8 cellular contexts compared by ENCODE assay signal in the genomic region with DNA sequence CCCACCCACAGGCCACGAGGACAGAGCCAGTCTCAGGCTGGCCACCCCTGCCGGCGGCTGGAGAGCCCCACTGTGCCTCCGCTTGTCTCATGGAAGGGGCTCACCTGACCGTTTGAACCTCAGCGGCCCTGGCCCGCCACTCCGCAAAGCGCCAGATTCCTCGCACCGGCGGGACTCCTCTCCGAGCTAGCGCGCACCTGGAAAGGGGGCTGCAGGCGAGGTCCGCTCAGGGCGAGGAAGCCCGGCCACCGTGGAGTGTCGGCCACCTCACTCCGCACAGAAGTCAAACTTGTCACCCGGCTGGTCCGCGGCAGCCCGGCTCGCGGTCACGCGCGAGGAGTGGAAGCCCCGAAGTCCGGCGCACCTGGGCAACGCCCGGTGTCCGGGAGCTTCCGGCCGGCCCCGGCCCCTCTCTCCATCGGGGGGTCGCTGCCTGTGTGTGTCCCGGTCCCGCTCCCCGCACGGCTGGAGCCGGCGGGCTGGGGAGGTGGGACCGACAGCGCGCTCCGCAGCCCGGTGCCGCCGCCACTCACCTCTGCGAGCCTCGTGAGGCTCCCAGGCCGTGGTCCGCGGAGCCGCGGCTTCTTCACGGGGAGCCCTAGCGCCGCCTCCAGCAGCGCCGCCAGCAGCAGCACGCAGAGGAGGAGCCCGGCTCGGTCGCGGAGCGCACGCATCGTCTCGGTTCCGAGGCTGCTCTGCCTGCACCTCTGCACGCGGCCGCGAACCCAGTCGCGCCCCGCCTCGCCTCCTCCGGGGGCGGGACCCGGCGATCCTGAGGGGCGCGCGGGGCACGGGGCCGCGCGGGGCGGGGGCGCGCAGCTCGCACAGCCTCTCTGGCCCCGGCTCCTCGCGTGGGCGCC. TPM values are rescaled to one million over a fixed set of nuclear protein-coding genes. Genes with fewer than 3 reads are reported as not detected.
DNase-seq lines count a peak whose midpoint lies in the region; TF ChIP-seq lines count a peak whose summit lies in the region.

TSS of gene ISM2 (minus strand) at position 697 of the 860 bp plus-strand sequence. CDS start at position 674, 23 bp downstream.

- H3K4me1 ChIP-seq in HAP-1 (peaks cover 3% of the 10 kb centered on the region; the same call in 1 of the 2 replicates), thyroid gland (peaks cover 11 to 14% of the 10 kb centered on the region in 2 donors)

- peak within 1 kb of the TSS; percentile 56 for H3K4me3 ChIP-seq in GM06990 (replicated peaks; ENCODE audit: low read depth, low read length)
- H3K4me3 ChIP-seq in HAP-1, result peak within 1 kb of the TSS; percentile 41
- peak within 1 kb of the TSS; percentile 2 for H3K4me3 ChIP-seq in fibroblast of mammary gland (ENCODE audit: control insufficient read depth, low read depth, low read length)
- peak within 1 kb of the TSS; percentile 6 to 44 (median 33) for H3K4me3 ChIP-seq in thyroid gland (replicated peaks in 1 of 3)

- no peak within 1 kb of the TSS for H3K27ac ChIP-seq in thyroid gland

- no peak within 1 kb of the TSS for H3K27ac Mint-ChIP-seq in nephron progenitor cell

- in situ Hi-C loops in HAP-1 (cut with MboI; ENCODE audit: low sequenced_read_pairs), result no loop called here

- H3K36me3 ChIP-seq in GM06990 (ENCODE audit: control insufficient read depth, insufficient read depth, low read length) (no peaks in the 10 kb centered on the region), HAP-1 (replicated peaks) (no peaks in the 10 kb centered on the region), thyroid gland (no peaks in the 10 kb centered on the region)

- TF ChIP-seq CTCF in GM06990 (IDR thresholded peaks at IDR 0.05; ENCODE audit: insufficient read depth, low read length, poor library complexity, severe bottlenecking), result no peak
- TF ChIP-seq CTCF in fibroblast of mammary gland (conservative IDR thresholded peaks at IDR 0.05; ENCODE audit: control insufficient read depth, insufficient read depth, low read depth, low read length), result no peak
- TF ChIP-seq CTCF in nephron progenitor cell (IDR thresholded peaks at IDR 0.05), result no peak
- no peak for TF ChIP-seq CTCF in thyroid gland (IDR thresholded peaks at IDR 0.05)

- peak within 1 kb of the TSS; percentile 80 for H3K4me3 Mint-ChIP-seq in nephron progenitor cell

- H3K27me3 ChIP-seq in GM06990 (replicated peaks; ENCODE audit: control insufficient read depth, insufficient read depth, low read length) (peaks cover 5% of the 10 kb centered on the region; the same call in 1 of the 2 replicates), HAP-1 (ENCODE audit: low read depth) (peaks cover 5% of the 10 kb centered on the region; the same call in 1 of the 2 replicates), thyroid gland (no peaks in the 10 kb centered on the region)

- 1 to 5% methylated on average over 14 to 27 of the region's 104 CpGs for WGBS in thyroid gland, 2 donors

- H3K27me3 Mint-ChIP-seq in nephron progenitor cell (ENCODE audit: low read depth, poor library complexity), result peaks cover 63% of the 10 kb centered on the region

- intact Hi-C loops in thyroid gland (cut with DNase I), result no loop called here

- DNase-seq in GM06990 (ENCODE audit: extremely low read depth, insufficient read length), result peak; percentile 62
- peak; percentile 32 to 71 for DNase-seq in HAP-1 (ENCODE audit: low spot score in 2 of 2)
- peak; percentile 7 to 65 for DNase-seq in NCI-H1930 (lab: John Stamatoyannopoulos, UW)
- DNase-seq in activated T-cell treated with anti-CD3 and anti-CD28 coated beads for 24 hours (ENCODE audit: low read depth), result peak; percentile 28
- DNase-seq in fibroblast of mammary gland (ENCODE audit: low read depth), result peak; percentile 21
- DNase-seq in nephron progenitor cell, result peak; percentile 77
- DNase-seq in thyroid gland, result peak; percentile 47 to 48
- no peak for DNase-seq in GDM1 (lab: John Stamatoyannopoulos, UW)

- TF ChIP-seq POLR2A in thyroid gland (IDR thresholded peaks at IDR 0.05), result peak in 1 of 2 donors; percentile 24

- H3K4me1 Mint-ChIP-seq in nephron progenitor cell, result peaks cover 11% of the 10 kb centered on the region

- H3K9me3 ChIP-seq in HAP-1 (no peaks in the 10 kb centered on the region), thyroid gland (no peaks in the 10 kb centered on the region)

- peaks cover 4% of the 10 kb centered on the region for H3K36me3 Mint-ChIP-seq in nephron progenitor cell (ENCODE audit: low read depth)

- H3K9me3 Mint-ChIP-seq in nephron progenitor cell, result peaks cover 8% of the 10 kb centered on the region

RNA-seq across cellular contexts. Expression of gene ISM2, which starts in this region (rescaled TPM):
- not detected for total RNA-seq in thyroid gland

Comparison
In these comparisons a context has a peak if more than half of its experiments do, and no peak if none do; other contexts are left out.
1. Peak in DNase-seq and H3K4me3 ChIP-seq in thyroid gland; RNA of the gene not detected or under 1 TPM.
2. H3K4me3 ChIP-seq: peak in every context shown above with its lines; median percentile 56 in GM06990; 41 in HAP-1; 33 in thyroid gland; 2 in fibroblast of mammary gland.